ENCODE assay signal across 23 cellular contexts in genomic region chr12:104823985-104824441, GRCh38.
DNase-seq lines count a peak whose midpoint lies in the region; ATAC-seq, FAIRE-seq and TF ChIP-seq lines count a peak whose summit lies in the region.
"Had no signal": no experiment of that assay in that cellular context is flagged by ENCODE, and none has a peak within 500 bp of the region (broad histone marks: within the 10 kb centered on the region; RNA-seq: fewer than 3 reads in every experiment).

No MANE protein-coding gene starts in this region.

- CTCF ChIA-PET in HepG2 (lab: Yijun Ruan, JAX; ENCODE audit: low intra/inter-chr PET ratio, low total read pairs), result no interaction called here
- CTCF ChIA-PET in activated CD4-positive, alpha-beta memory T cell treated with anti-CD3 and anti-CD28 coated beads, Interleukin-2, amount 10 ng/mL, durations not matched to agents 7 days and 5 days (lab: Charles Lee), result interaction anchor here (0.6 to 1.3 kb wide), 2 partner anchors 364 to 442 kb away, joined by 3 to 4 read pairs; no protein-coding TSS in a partner anchor

- H3K9me3 ChIP-seq in right lobe of liver (no peaks in the 10 kb centered on the region), HepG2 (ENCODE audit: low read length) (peaks cover 19% of the 10 kb centered on the region), upper lobe of right lung (peaks cover 3% of the 10 kb centered on the region)
- H3K9me3 ChIP-seq: testis had no signal

- DNase-seq in right lobe of liver (peak in 2 of 3 donors; percentile 28 to 57), HepG2 (ENCODE audit: low spot score) (no peak), NOMO-1 treated with dmso at 0.1 percent for 144 hours (lab: John Stamatoyannopoulos, UW; ENCODE audit: unreplicated experiment) (peak; percentile 82), cerebellar cortex (ENCODE audit: low spot score) (peak; percentile 62), upper lobe of right lung (peak; percentile 71), progenitor cell of endocrine pancreas (ENCODE audit: low spot score, unreplicated experiment) (no peak), NCI-H345 (lab: John Stamatoyannopoulos, UW) (no peak)
- DNase-seq in activated CD4-positive, alpha-beta memory T cell treated with anti-CD3 and anti-CD28 coated beads, Interleukin-2, amount 10 ng/mL, durations not matched to agents 7 days and 5 days, result no peak
- DNase-seq: activated CD4-positive, alpha-beta T cell treated with anti-CD3 and anti-CD28 coated beads, Interleukin-2, amount 50 U/mL, for 48 hours; activated naive CD4-positive, alpha-beta T cell treated with anti-CD3 and anti-CD28 coated beads, Interleukin-2, amount 10 ng/mL, durations not matched to agents 7 days and 5 days; DMS53; effector CD8-positive, alpha-beta T cell; H7; IMR-90; midbrain; NCI-H2081; NCI-H526; stimulated activated CD4-positive, alpha-beta T cell treated with anti-CD3 and anti-CD28 coated beads, Interleukin-15, amount 100 ng/mL, for 24 hours; testis had no signal

- no peaks in the 10 kb centered on the region for H3K4me1 ChIP-seq in right lobe of liver
- no peaks in the 10 kb centered on the region for H3K4me1 ChIP-seq in HepG2 (ENCODE audit: insufficient read depth, low read length)
- H3K4me1 ChIP-seq in upper lobe of right lung, result no peaks in the 10 kb centered on the region
- H3K4me1 ChIP-seq: testis had no signal

- no peak for FAIRE-seq in HepG2 (lab: Jason Lieb, UNC)
- FAIRE-seq: astrocyte had no signal

- no peak for TF ChIP-seq POLR2A in right lobe of liver (IDR thresholded peaks at IDR 0.05)
- no peak for TF ChIP-seq POLR2A in HepG2 (IDR thresholded peaks at IDR 0.05; ENCODE audit: insufficient read depth in 1 of 2, low read depth in 2 of 2, low read length in 2 of 2)

- TF ChIP-seq CTCF in right lobe of liver (IDR thresholded peaks at IDR 0.05), result no peak
- TF ChIP-seq CTCF in HepG2 (CRISPR knock-in tag; IDR thresholded peaks at IDR 0.05), result no peak
- no peak for TF ChIP-seq CTCF in upper lobe of right lung (IDR thresholded peaks at IDR 0.05)
- TF ChIP-seq CTCF in progenitor cell of endocrine pancreas (IDR thresholded peaks at IDR 0.05; ENCODE audit: unreplicated experiment), result no peak

- TF ChIP-seq RAD21 in HepG2 (CRISPR knock-in tag; IDR thresholded peaks at IDR 0.05), result no peak

- no peaks in the 10 kb centered on the region for H3K79me2 ChIP-seq in HepG2 (ENCODE audit: insufficient read depth, low read length)

- H3K36me3 Mint-ChIP-seq in progenitor cell of endocrine pancreas (ENCODE audit: insufficient read depth), result peaks cover 3% of the 10 kb centered on the region
- peaks cover 6% of the 10 kb centered on the region for H3K36me3 Mint-ChIP-seq in activated CD4-positive, alpha-beta memory T cell treated with anti-CD3 and anti-CD28 coated beads, Interleukin-2, amount 10 ng/mL, durations not matched to agents 7 days and 5 days (ENCODE audit: low read depth)
- H3K36me3 Mint-ChIP-seq: activated naive CD4-positive, alpha-beta T cell treated with anti-CD3 and anti-CD28 coated beads, Interleukin-2, amount 10 ng/mL, durations not matched to agents 7 days and 5 days had no signal

- H3K4me3 ChIP-seq in right lobe of liver (no peak overlapping the region), HepG2 (replicated peaks in 1 of 3; ENCODE audit: insufficient read depth in 1 of 3, low read depth in 2 of 3, low read length in 3 of 3) (no peak overlapping the region), upper lobe of right lung (no peak overlapping the region)
- H3K4me3 ChIP-seq: testis had no signal

- H3K27ac Mint-ChIP-seq in progenitor cell of endocrine pancreas, result no peak overlapping the region
- H3K27ac Mint-ChIP-seq in activated CD4-positive, alpha-beta memory T cell treated with anti-CD3 and anti-CD28 coated beads, Interleukin-2, amount 10 ng/mL, durations not matched to agents 7 days and 5 days, result no peak overlapping the region
- H3K27ac Mint-ChIP-seq: activated naive CD4-positive, alpha-beta T cell treated with anti-CD3 and anti-CD28 coated beads, Interleukin-2, amount 10 ng/mL, durations not matched to agents 7 days and 5 days had no signal

- TF ChIP-seq EP300 in HepG2 (IDR thresholded peaks at IDR 0.05; ENCODE audit: low read depth in 2 of 2, low read length in 2 of 2) (no peak), HepG2 (CRISPR knock-in tag; IDR thresholded peaks at IDR 0.05; ENCODE audit: borderline replicate concordance) (no peak)

- peaks cover 0 to 5% (median 0%) of the 10 kb centered on the region in 4 donors for H3K36me3 ChIP-seq in right lobe of liver
- no peaks in the 10 kb centered on the region for H3K36me3 ChIP-seq in HepG2 (replicated peaks in 1 of 2; ENCODE audit: control insufficient read depth in 1 of 2, insufficient read depth in 2 of 2, low read length in 2 of 2)
- no peaks in the 10 kb centered on the region for H3K36me3 ChIP-seq in upper lobe of right lung

- no peak overlapping the region for H2AFZ ChIP-seq in HepG2 (ENCODE audit: low read length)

- no peak overlapping the region for H3K4me3 Mint-ChIP-seq in progenitor cell of endocrine pancreas (ENCODE audit: low read depth)
- no peak overlapping the region for H3K4me3 Mint-ChIP-seq in activated CD4-positive, alpha-beta memory T cell treated with anti-CD3 and anti-CD28 coated beads, Interleukin-2, amount 10 ng/mL, durations not matched to agents 7 days and 5 days
- H3K4me3 Mint-ChIP-seq: activated naive CD4-positive, alpha-beta T cell treated with anti-CD3 and anti-CD28 coated beads, Interleukin-2, amount 10 ng/mL, durations not matched to agents 7 days and 5 days; neural crest cell had no signal

- H3K4me2 ChIP-seq in HepG2 (ENCODE audit: low read depth, low read length), result no peak overlapping the region

- POLR2A ChIA-PET in HepG2 (lab: Yijun Ruan, JAX), result no interaction called here
- POLR2A ChIA-PET in activated CD4-positive, alpha-beta memory T cell treated with anti-CD3 and anti-CD28 coated beads, Interleukin-2, amount 10 ng/mL, durations not matched to agents 7 days and 5 days (lab: Charles Lee), result no interaction called here

- H4K20me1 ChIP-seq in HepG2 (ENCODE audit: insufficient read depth, low read length), result no peaks in the 10 kb centered on the region

- in situ Hi-C loops in HepG2 (cut with HindIII; ENCODE audit: extremely low pct_ligation_motif_present, low pct_unique_long_range_greater_than_20kb), result no loop called here

- no peak overlapping the region for H3K27ac ChIP-seq in right lobe of liver
- no peak overlapping the region for H3K27ac ChIP-seq in HepG2 (ENCODE audit: extremely low read length, insufficient read depth, low read length)
- H3K27ac ChIP-seq in upper lobe of right lung, result no peak overlapping the region
- H3K27ac ChIP-seq: C4-2B, testis had no signal

- 62% methylated on average over 4 of the region's 9 CpGs for WGBS in right lobe of liver (ENCODE audit: insufficient coverage, low coverage, low lambda C conversion rate, missing lambda C conversion rate)
- WGBS in HepG2 (ENCODE audit: low lambda C conversion rate), result 88% methylated on average over 9 of the region's 9 CpGs

- intact Hi-C loops in right lobe of liver (cut with DNase I) (no loop called here), HepG2 (cut with micrococcal nuclease; ENCODE audit: unreplicated experiment) (no loop called here), upper lobe of right lung (cut with DNase I) (no loop called here)

- peak; percentile 57 to 67 (median 60) for ATAC-seq in right lobe of liver
- ATAC-seq in HepG2, result no peak
- peak; percentile 93 for ATAC-seq in upper lobe of right lung
- ATAC-seq: esophagus mucosa had no signal

- H3K27me3 Mint-ChIP-seq in progenitor cell of endocrine pancreas, result no peaks in the 10 kb centered on the region
- H3K27me3 Mint-ChIP-seq in activated CD4-positive, alpha-beta memory T cell treated with anti-CD3 and anti-CD28 coated beads, Interleukin-2, amount 10 ng/mL, durations not matched to agents 7 days and 5 days, result no peaks in the 10 kb centered on the region
- H3K27me3 Mint-ChIP-seq: activated naive CD4-positive, alpha-beta T cell treated with anti-CD3 and anti-CD28 coated beads, Interleukin-2, amount 10 ng/mL, durations not matched to agents 7 days and 5 days had no signal

- H3K27me3 ChIP-seq in right lobe of liver, result no peaks in the 10 kb centered on the region
- H3K27me3 ChIP-seq in HepG2 (ENCODE audit: control insufficient read depth in 1 of 2, insufficient read depth in 2 of 2, low read length in 2 of 2), result no peaks in the 10 kb centered on the region
- no peaks in the 10 kb centered on the region for H3K27me3 ChIP-seq in upper lobe of right lung
- H3K27me3 ChIP-seq: testis had no signal

- H3K4me1 Mint-ChIP-seq in progenitor cell of endocrine pancreas (ENCODE audit: low read depth), result no peaks in the 10 kb centered on the region
- no peaks in the 10 kb centered on the region for H3K4me1 Mint-ChIP-seq in activated CD4-positive, alpha-beta memory T cell treated with anti-CD3 and anti-CD28 coated beads, Interleukin-2, amount 10 ng/mL, durations not matched to agents 7 days and 5 days

- H3K9me3 Mint-ChIP-seq in progenitor cell of endocrine pancreas (ENCODE audit: low read depth), result peaks cover 12% of the 10 kb centered on the region
- peaks cover 6% of the 10 kb centered on the region for H3K9me3 Mint-ChIP-seq in activated CD4-positive, alpha-beta memory T cell treated with anti-CD3 and anti-CD28 coated beads, Interleukin-2, amount 10 ng/mL, durations not matched to agents 7 days and 5 days

- BruUV-seq in HepG2 (replicated peaks; lab: Mats Ljungman, UMichigan), result no TSS peak

- H3K9ac ChIP-seq in HepG2 (ENCODE audit: insufficient read depth, low read depth, low read length), result no peak overlapping the region

TF ChIP-seq in HepG2, 621 proteins besides CTCF, POLR2A, EP300 and RAD21:
- no peak for TF ChIP-seq SNAI1 (CRISPR knock-in tag; IDR thresholded peaks at IDR 0.05; ENCODE audit: borderline replicate concordance)
- no peak for TF ChIP-seq ZNF781 (CRISPR knock-in tag; IDR thresholded peaks at IDR 0.05; ENCODE audit: borderline replicate concordance, not compliant biosample characterization)
TF ChIP-seq in HepG2: peak in this region for 0.

Comparison
In these comparisons a context has a peak if more than half of its experiments do, and no peak if none do; other contexts are left out.
1. DNase-seq: peak in right lobe of liver (2 of 3), NOMO-1 treated with dmso at 0.1 percent for 144 hours (single experiment), cerebellar cortex (single experiment) and upper lobe of right lung (single experiment); none in HepG2 (single experiment), progenitor cell of endocrine pancreas (single experiment), NCI-H345 (single experiment) and activated CD4-positive, alpha-beta memory T cell treated with anti-CD3 and anti-CD28 coated beads, Interleukin-2, amount 10 ng/mL, durations not matched to agents 7 days and 5 days (single experiment).